ENCODE assay signal across 26 cellular contexts in the genomic region with DNA sequence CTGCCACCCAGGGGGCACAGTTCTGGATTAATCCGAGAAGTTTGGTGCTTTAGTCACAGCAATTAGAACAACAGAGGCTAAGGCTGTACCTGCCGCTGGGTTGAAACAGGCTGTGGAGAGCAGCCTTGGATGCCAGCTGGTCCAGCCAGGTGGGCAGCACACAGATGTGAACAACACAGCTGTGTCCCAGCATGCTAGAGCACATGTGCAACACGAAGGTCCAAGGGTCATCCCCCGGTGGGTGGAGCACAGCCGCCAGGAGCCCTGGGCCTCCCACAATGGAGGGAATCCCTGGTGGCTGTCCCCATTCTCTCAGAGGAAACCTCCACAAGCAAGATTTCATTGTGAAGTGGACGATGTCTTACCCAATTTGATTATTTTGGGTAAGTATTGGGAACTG.
"Had no signal": no experiment of that assay in that cellular context is flagged by ENCODE, and none has a peak within 500 bp of the region (broad histone marks: within the 10 kb centered on the region; RNA-seq: fewer than 3 reads in every experiment).

No MANE protein-coding gene starts in this region.

- H3K9me3 ChIP-seq: ascending aorta, breast epithelium, colonic mucosa had no signal

- H3K4me3 ChIP-seq: ascending aorta, breast epithelium, cardiac muscle cell, colonic mucosa had no signal

- H3K27ac ChIP-seq: ascending aorta, breast epithelium, cardiac muscle cell, colonic mucosa had no signal

- H3K27me3 ChIP-seq: ascending aorta, colonic mucosa had no signal

- H3K4me1 ChIP-seq: ascending aorta, breast epithelium, colonic mucosa had no signal

- ATAC-seq: activated CD4-positive, alpha-beta T cell treated with anti-CD3 and anti-CD28 coated beads for 36 hours; activated CD8-positive, alpha-beta memory T cell treated with anti-CD3 and anti-CD28 coated beads, Interleukin-2, amount 10 ng/mL, durations not matched to agents 7 days and 5 days; activated CD8-positive, alpha-beta T cell treated with anti-CD3 and anti-CD28 coated beads, Interleukin-2, amount 10 ng/mL, durations not matched to agents 7 days and 5 days; activated naive CD4-positive, alpha-beta T cell treated with anti-CD3 and anti-CD28 coated beads, Interleukin-2, amount 50 U/mL, for 72 hours; esophagus mucosa had no signal

- H3K36me3 ChIP-seq: ascending aorta, breast epithelium, cardiac muscle cell, colonic mucosa had no signal

- DNase-seq: activated CD4-positive, alpha-beta memory T cell treated with anti-CD3 and anti-CD28 coated beads for 36 hours; activated CD4-positive, alpha-beta T cell treated with anti-CD3 and anti-CD28 coated beads for 36 hours; activated CD4-positive, alpha-beta T cell treated with anti-CD3 and anti-CD28 coated beads, Interleukin-2, amount 10 ng/mL, durations not matched to agents 24 days and 14 days; activated CD4-positive, CD25-positive, alpha-beta regulatory T cell; activated CD4-positive, CD25-positive, alpha-beta regulatory T cell treated with anti-CD3 and anti-CD28 coated beads, Interleukin-2, amount 50 U/mL, for 72 hours; activated CD8-positive, alpha-beta memory T cell treated with anti-CD3 and anti-CD28 coated beads, Interleukin-2, amount 10 ng/mL, durations not matched to agents 7 days and 5 days; activated CD8-positive, alpha-beta memory T cell treated with anti-CD3 and anti-CD28 coated beads, Interleukin-2, amount 50 U/mL, for 4 hours; activated CD8-positive, alpha-beta T cell treated with anti-CD3 and anti-CD28 coated beads, Interleukin-2, amount 10 ng/mL, durations not matched to agents 7 days and 5 days; activated effector memory CD4-positive, alpha-beta T cell treated with anti-CD3 and anti-CD28 coated beads, Interleukin-2, amount 50 U/mL, for 16 hours; activated naive CD4-positive, alpha-beta T cell treated with anti-CD3 and anti-CD28 coated beads, Interleukin-2, amount 10 ng/mL, durations not matched to agents 7 days and 5 days; activated naive CD8-positive, alpha-beta T cell treated with anti-CD3 and anti-CD28 coated beads, Interleukin-2, amount 10 ng/mL, durations not matched to agents 7 days and 5 days; activated T-cell treated with anti-CD3 and anti-CD28 coated beads, Interleukin-2, amount 50 U/mL, for 1 hour; activated T-cell treated with anti-CD3 and anti-CD28 coated beads, Interleukin-2, amount 50 U/mL, for 48 hours; central memory CD4-positive, alpha-beta T cell; cerebellar nuclear complex; colonic mucosa; effector memory CD4-positive, alpha-beta T cell; endodermal cell; foreskin fibroblast; head of caudate nucleus; T-helper 2 cell had no signal
